ENCODE assay signal across 8 cellular contexts in genomic region chr19:33302175-33302973, GRCh38. TPM values are rescaled to one million over a fixed set of nuclear protein-coding genes. Genes with fewer than 3 reads are reported as not detected.
DNase-seq lines count a peak whose midpoint lies in the region; ATAC-seq, FAIRE-seq and TF ChIP-seq lines count a peak whose summit lies in the region.

Gene CEBPA (minus strand): TSS chr19:33302534. CDS start chr19:33302414, 120 bp downstream.

- H3K27me3 Mint-ChIP-seq in immature natural killer cell (ENCODE audit: low read depth in 3 of 3), result peaks cover 0 to 11% (median 6%) of the 10 kb centered on the region in 3 donors

- no peaks in the 10 kb centered on the region for H3K36me3 ChIP-seq in mammary epithelial cell (ENCODE audit: insufficient read depth, low read length)
- H3K36me3 ChIP-seq in small intestine (ENCODE audit: control insufficient read depth in 2 of 2, insufficient read depth in 2 of 2, low read length in 2 of 2), result no peaks in the 10 kb centered on the region

- DNase-seq in NCI-H1105 treated with DMSO at 0.1 percent for 48 hours (lab: John Stamatoyannopoulos, UW), result peak; percentile 79
- peak; percentile 93 for DNase-seq in UCSD-AML1 (lab: John Stamatoyannopoulos, UW; ENCODE audit: unreplicated experiment)
- DNase-seq in mammary epithelial cell, result peak; percentile 78
- DNase-seq in immature natural killer cell, result peak; percentile 84 to 87 (median 85)
- DNase-seq in small intestine, result peak; percentile 89
- DNase-seq in NCI-H2107 treated with DMSO at 0.1 percent for 48 hours (lab: John Stamatoyannopoulos, UW; ENCODE audit: unreplicated experiment), result no peak

- no peaks in the 10 kb centered on the region for H3K9me3 Mint-ChIP-seq in immature natural killer cell

- WGBS in mammary epithelial cell (ENCODE audit: low coverage, missing lambda C conversion rate), result under 1% methylated on average over 18 of the region's 111 CpGs
- 0% methylated on average over 55 to 111 of the region's 111 CpGs for WGBS in small intestine, 3 donors

- H3K4me3 ChIP-seq in mammary epithelial cell (replicated peaks in 1 of 3; ENCODE audit: insufficient read depth in 1 of 3, low read depth in 2 of 3, low read length in 3 of 3), result peak within 1 kb of the TSS; percentile 66 to 71 (median 67)
- H3K4me3 ChIP-seq in small intestine (ENCODE audit: low read depth in 1 of 2, low read length in 2 of 2), result peak within 1 kb of the TSS; percentile 58 to 89

- H4K20me1 ChIP-seq in mammary epithelial cell (ENCODE audit: insufficient read depth, low read length), result no peaks in the 10 kb centered on the region

- peaks cover 0 to 6% of the 10 kb centered on the region in 2 donors for H3K4me1 Mint-ChIP-seq in immature natural killer cell

- CTCF ChIA-PET in mammary epithelial cell (lab: Charles Lee; ENCODE audit: low non-redundant PET), result interaction anchor here (0.6 to 0.7 kb wide), 2 partner anchors 73 to 1580 kb away, joined by 3 to 6 read pairs; no protein-coding TSS in a partner anchor

- peak; percentile 38 for TF ChIP-seq CTCF in GM12873 (IDR thresholded peaks at IDR 0.05; ENCODE audit: insufficient read depth, low read depth, low read length, missing control alignments)
- TF ChIP-seq CTCF in mammary epithelial cell (conservative IDR thresholded peaks at IDR 0.05 in 1 of 2, IDR thresholded peaks at IDR 0.05 in 1 of 2; ENCODE audit: extremely low read depth in 1 of 2, insufficient read depth in 1 of 2, low read depth in 1 of 2, low read length in 2 of 2), result peak; percentile 34 to 53

- H3K4me3 Mint-ChIP-seq in immature natural killer cell, result peak within 1 kb of the TSS; percentile 66 to 82 (median 74)

- no peak within 1 kb of the TSS for H3K27ac Mint-ChIP-seq in immature natural killer cell

- no TSS peak for BruUV-seq in mammary epithelial cell (replicated peaks; lab: Mats Ljungman, UMichigan)

- peak within 1 kb of the TSS; percentile 36 for H3K9ac ChIP-seq in mammary epithelial cell (ENCODE audit: insufficient read depth, low read length)

- H3K9me3 ChIP-seq in mammary epithelial cell (replicated peaks; ENCODE audit: insufficient read depth, low read length) (no peaks in the 10 kb centered on the region), small intestine (ENCODE audit: control insufficient read depth, low read depth) (no peaks in the 10 kb centered on the region)

- peaks cover 10% of the 10 kb centered on the region for H3K27me3 ChIP-seq in mammary epithelial cell (ENCODE audit: insufficient read depth, low read length)
- peaks cover 0 to 5% of the 10 kb centered on the region in 2 donors for H3K27me3 ChIP-seq in small intestine (ENCODE audit: control insufficient read depth in 2 of 2, insufficient read depth in 2 of 2, low read length in 2 of 2)

- no peaks in the 10 kb centered on the region for H3K79me2 ChIP-seq in mammary epithelial cell (ENCODE audit: insufficient read depth, low read length)

- H2AFZ ChIP-seq in mammary epithelial cell (ENCODE audit: low read depth, low read length), result peak within 1 kb of the TSS; percentile 93

- intact Hi-C loops in mammary epithelial cell (cut with micrococcal nuclease), result loop anchor here (1.0 to 2.0 kb wide), 3 partner anchors 60 to 104 kb away; no protein-coding TSS in a partner anchor

- H3K27ac ChIP-seq in mammary epithelial cell (ENCODE audit: insufficient read depth, low read depth, low read length), result no peak within 1 kb of the TSS
- H3K27ac ChIP-seq in small intestine (ENCODE audit: low read depth in 1 of 2, low read length in 1 of 2), result peak within 1 kb of the TSS; percentile 86 to 96

- in situ Hi-C loops in mammary epithelial cell (cut with MboI; ENCODE audit: low sequenced_read_pairs in 2 of 2), result no loop called here

- H3K4me2 ChIP-seq in mammary epithelial cell (ENCODE audit: insufficient read depth, low read depth, low read length), result peak within 1 kb of the TSS; percentile 97

- peak; percentile 78 for ATAC-seq in HG02588 (IDR thresholded peaks at IDR 0.05; ENCODE audit: unreplicated experiment)

- dilution Hi-C loops in mammary epithelial cell (cut with HindIII; ENCODE audit: low sequenced_read_pairs), result no loop called here

- H3K4me1 ChIP-seq in mammary epithelial cell (ENCODE audit: insufficient read depth, low read length) (peaks cover 45% of the 10 kb centered on the region), small intestine (ENCODE audit: control insufficient read depth in 2 of 2, insufficient read depth in 1 of 2, low read depth in 1 of 2, low read length in 1 of 2) (peaks cover 5 to 8% of the 10 kb centered on the region in 2 donors)

- H3K36me3 Mint-ChIP-seq in immature natural killer cell, result no peaks in the 10 kb centered on the region

- FAIRE-seq in small intestine (lab: Jason Lieb, UNC), result no peak

RNA-seq across cellular contexts. Expression of gene CEBPA, which starts in this region (rescaled TPM):
- total RNA-seq in mammary epithelial cell, result 1 to 10 TPM; 2.8 to 3.3 TPM
- 1.1 TPM for polyA plus RNA-seq in mammary epithelial cell
- polyA minus RNA-seq in mammary epithelial cell, result 0.47 TPM
- polyA plus RNA-seq in immature natural killer cell, result 1 to 10 TPM; 2.7 to 5.3 (median 3.9) TPM
- 10 to 100 TPM; 31.0 to 69.3 (median 47.0) TPM for polyA plus RNA-seq in small intestine

Comparison
In these comparisons a context has a peak if more than half of its experiments do, and no peak if none do; other contexts are left out.
1. RNA of gene CEBPA (polyA plus RNA-seq): 31.0 to 69.3 TPM in small intestine; 2.7 to 5.3 TPM in immature natural killer cell and 1.1 TPM in mammary epithelial cell (single experiment); every median in the first group is over 4 times any median in the second.